ENCODE assay signal across 8 cellular contexts in the genomic region with DNA sequence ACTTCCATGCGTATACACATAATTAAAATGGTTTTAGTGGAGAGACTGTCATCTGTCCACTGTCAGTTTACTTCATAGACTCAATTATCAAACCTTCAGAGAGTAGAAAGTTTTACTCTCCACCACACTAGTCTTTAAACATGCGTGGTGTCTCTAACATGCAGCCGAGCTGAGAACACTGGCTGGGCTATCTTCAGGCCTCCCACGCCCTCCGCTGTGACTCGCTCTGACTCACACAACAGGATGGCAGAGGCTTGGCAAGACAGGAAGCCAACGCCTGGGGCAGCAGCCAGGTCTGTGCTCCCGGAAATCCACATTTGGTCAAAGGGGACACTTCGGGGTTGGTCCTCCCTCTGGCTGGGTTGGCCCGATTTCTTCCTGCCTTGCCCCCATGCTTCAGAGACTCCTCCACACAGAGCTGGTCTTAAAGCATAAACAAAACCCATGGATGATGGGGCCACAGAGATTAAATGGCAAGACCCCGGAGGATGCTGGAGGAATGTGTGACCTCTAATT. TPM values are rescaled to one million over a fixed set of nuclear protein-coding genes. Genes with fewer than 3 reads are reported as not detected.
DNase-seq lines count a peak whose midpoint lies in the region; ATAC-seq and TF ChIP-seq lines count a peak whose summit lies in the region.

No MANE protein-coding gene starts in this region.

- no peaks in the 10 kb centered on the region for H4K20me1 ChIP-seq in DND-41 (ENCODE audit: insufficient read depth, low read length)

- H3K4me2 ChIP-seq in DND-41 (ENCODE audit: insufficient read depth, low read length) = no peak overlapping the region

- H3K9me3 ChIP-seq in DND-41 (ENCODE audit: insufficient read depth, low read length, severe bottlenecking) = no peaks in the 10 kb centered on the region
- no peaks in the 10 kb centered on the region for H3K9me3 ChIP-seq in MG63

- H3K4me3 ChIP-seq in DND-41 (ENCODE audit: low read depth in 1 of 2, low read length in 2 of 2) = no peak overlapping the region
- H3K4me3 ChIP-seq in MG63 = no peak overlapping the region

- no peaks in the 10 kb centered on the region for H3K27me3 ChIP-seq in DND-41 (ENCODE audit: insufficient read depth, low read length, poor library complexity)
- no peaks in the 10 kb centered on the region for H3K27me3 ChIP-seq in MG63

- H3K27ac ChIP-seq in DND-41 (ENCODE audit: low read length) = no peak overlapping the region

- no peaks in the 10 kb centered on the region for H3K36me3 ChIP-seq in DND-41 (ENCODE audit: insufficient read depth, low read length)
- no peaks in the 10 kb centered on the region for H3K36me3 ChIP-seq in MG63

- no peaks in the 10 kb centered on the region for H3K36me3 Mint-ChIP-seq in chondrocyte (ENCODE audit: low read depth)

- DNase-seq in DND-41 (peak; percentile 65), MG63 (peak; percentile 98), chondrocyte (ENCODE audit: low spot score) (peak; percentile 96), lung microvascular endothelial cell (ENCODE audit: low read depth in 2 of 2) (peak; percentile 87 to 96), NCI-H2227 (lab: John Stamatoyannopoulos, UW; ENCODE audit: unreplicated experiment) (no peak)
- peak; percentile 90 to 93 for DNase-seq in activated CD4-positive, alpha-beta T cell treated with anti-CD3 and anti-CD28 coated beads for 4 hours
- peak; percentile 87 to 91 for DNase-seq in stimulated activated CD8-positive, alpha-beta memory T cell treated with anti-CD3 and anti-CD28 coated beads, Interleukin-15, amount 100 ng/mL, for 48 hours (ENCODE audit: low read depth in 2 of 2)

- no peak overlapping the region for H3K4me3 Mint-ChIP-seq in chondrocyte (ENCODE audit: unreplicated experiment)

- peaks cover 51% of the 10 kb centered on the region for H3K4me1 Mint-ChIP-seq in chondrocyte (ENCODE audit: low read depth)

- H3K27ac Mint-ChIP-seq in chondrocyte (ENCODE audit: unreplicated experiment) = peak overlapping the region; percentile 97

- peaks cover 33% of the 10 kb centered on the region for H3K4me1 ChIP-seq in DND-41 (ENCODE audit: insufficient read depth, low read length)

- H2AFZ ChIP-seq in DND-41 (ENCODE audit: low read depth, low read length) = no peak overlapping the region

- TF ChIP-seq CTCF in DND-41 (IDR thresholded peaks at IDR 0.05; ENCODE audit: borderline replicate concordance, extremely low read depth, low read length, poor library complexity, severe bottlenecking) (no peak), chondrocyte (IDR thresholded peaks at IDR 0.05) (peak; percentile 13)

- H3K79me2 ChIP-seq in DND-41 (ENCODE audit: insufficient read depth, low read length) = no peaks in the 10 kb centered on the region

- ATAC-seq in DND-41 (ENCODE audit: insufficient read depth, low read depth) (peak; percentile 67), GM21825 (IDR thresholded peaks at IDR 0.05; ENCODE audit: unreplicated experiment) (peak; percentile 50)

- H3K9me3 Mint-ChIP-seq in chondrocyte (ENCODE audit: low read depth) = no peaks in the 10 kb centered on the region

- no peaks in the 10 kb centered on the region for H3K27me3 Mint-ChIP-seq in chondrocyte (ENCODE audit: low read depth)

- no peak overlapping the region for H3K9ac ChIP-seq in DND-41 (ENCODE audit: low read depth, low read length)

RNA-seq across cellular contexts. Expression of a gene that starts 22.7 kb away (rescaled TPM):
- total RNA-seq in MG63 (2014; rRNA removed; shearing (Covaris generic); ENCODE audit: low replicate concordance) = 63.6 and 66.8 TPM in 2 replicates
- 58.1 to 58.4 TPM (median 58.3 TPM) in 3 replicates for total RNA-seq in chondrocyte
- total RNA-seq in lung microvascular endothelial cell = 36.2 and 48.8 TPM in 2 replicates

RNA-seq across cellular contexts. Expression of a gene that starts 55.8 kb away (rescaled TPM):
- 1.7 and 6.6 TPM in 2 replicates for total RNA-seq in MG63 (2014; rRNA removed; shearing (Covaris generic); ENCODE audit: low replicate concordance)
- 40.3 to 52.3 TPM (median 47.7 TPM) in 3 replicates for total RNA-seq in chondrocyte
- 13.1 and 19.2 TPM in 2 replicates for total RNA-seq in lung microvascular endothelial cell
